ENCODE assay signal across 8 cellular contexts in the genomic region with DNA sequence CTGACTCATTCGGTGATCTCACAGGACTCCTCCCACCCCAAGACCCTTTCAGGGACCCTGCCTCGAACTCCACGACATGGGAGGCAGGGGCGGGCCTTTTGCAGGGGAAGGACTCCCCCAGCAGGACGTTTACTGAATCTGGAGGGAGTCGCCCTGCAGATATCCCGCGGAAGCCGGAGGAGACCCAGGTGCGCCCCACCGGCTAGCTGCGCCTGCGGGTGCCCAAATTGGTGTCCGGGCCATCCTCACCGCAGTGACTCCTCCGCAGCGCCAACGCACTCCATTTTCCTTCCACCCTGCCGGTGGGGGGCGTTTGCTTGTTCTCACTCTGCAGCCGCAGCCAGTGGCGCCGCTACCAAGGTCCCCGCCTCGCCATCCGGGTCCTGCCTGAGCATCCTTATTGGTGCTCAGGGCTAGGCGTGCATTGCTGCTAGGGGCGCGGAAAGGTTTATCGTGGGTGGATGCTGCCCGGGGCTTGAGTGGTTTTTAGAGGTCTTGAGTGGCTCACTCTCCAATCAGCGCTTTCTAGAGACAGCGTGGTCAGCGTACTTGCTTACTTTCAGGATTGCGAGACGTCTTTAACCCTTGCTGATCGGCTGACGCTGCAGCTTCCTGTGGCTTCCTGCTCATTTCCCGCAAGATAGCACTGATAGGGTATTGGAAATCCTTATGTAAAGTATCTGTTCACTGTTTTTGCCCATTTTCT.
A peak's percentile ranks its signal among the peaks of the same experiment; 100 is the strongest.
DNase-seq lines count a peak whose midpoint lies in the region; ATAC-seq and TF ChIP-seq lines count a peak whose summit lies in the region.

No MANE protein-coding gene starts in this region.

- no peaks in the 10 kb centered on the region; the same call in 1 of the 2 replicates for H3K9me3 ChIP-seq in AG04450 (ENCODE audit: control insufficient read depth, insufficient read depth, low read length)

- POLR2A ChIA-PET in AG04450 (lab: Yijun Ruan, JAX), result no interaction called here

- ATAC-seq in GM18870 (IDR thresholded peaks at IDR 0.05; ENCODE audit: unreplicated experiment) (peak; percentile 80), HG03103 (IDR thresholded peaks at IDR 0.05; ENCODE audit: low read depth, unreplicated experiment) (peak; percentile 92)

- peak overlapping the region; percentile 67 for H3K4me3 ChIP-seq in AG04450 (ENCODE audit: low read depth, low read length)

- CTCF ChIA-PET in AG04450 (lab: Charles Lee), result no interaction called here

- peak overlapping the region; percentile 11 for H3K27ac ChIP-seq in AG04450 (ENCODE audit: low read depth, low read length)

- TF ChIP-seq CTCF in AG04450 (IDR thresholded peaks at IDR 0.05; ENCODE audit: low read depth, low read length), result peak; percentile 53

- peak; percentile 82 for DNase-seq in AG04450 (ENCODE audit: low read depth, low spot score)
- DNase-seq in NCI-H69 (lab: John Stamatoyannopoulos, UW), result peak; percentile 28
- peak; percentile 59 for DNase-seq in activated T-cell treated with anti-CD3 and anti-CD28 coated beads for 1 hour (ENCODE audit: low read depth)
- DNase-seq in epidermal melanocyte (ENCODE audit: insufficient read length, low spot score), result peak; percentile 64
- DNase-seq in mucosa of gallbladder (ENCODE audit: low spot score), result peak; percentile 81
- peak; percentile 38 to 47 for DNase-seq in stimulated activated CD8-positive, alpha-beta memory T cell treated with anti-CD3 and anti-CD28 coated beads, Interleukin-4, amount 100 ng/mL, for 1 hour (ENCODE audit: low read depth in 2 of 2, low spot score in 1 of 2)

- H3K27me3 ChIP-seq in AG04450 (ENCODE audit: control insufficient read depth, insufficient read depth, low read length), result no peaks in the 10 kb centered on the region

Comparison
In these comparisons a context has a peak if more than half of its experiments do, and no peak if none do; other contexts are left out.
1. Peak in every context shown above with its lines: DNase-seq, ATAC-seq, H3K4me3 ChIP-seq and H3K27ac ChIP-seq.
2. DNase-seq: peak in every context shown above with its lines; median percentile 82 in AG04450; 81 in mucosa of gallbladder; 64 in epidermal melanocyte; 59 in activated T-cell treated with anti-CD3 and anti-CD28 coated beads for 1 hour; 42 in stimulated activated CD8-positive, alpha-beta memory T cell treated with anti-CD3 and anti-CD28 coated beads, Interleukin-4, amount 100 ng/mL, for 1 hour; 28 in NCI-H69.